ENCODE assay signal across 8 cellular contexts in the genomic region with DNA sequence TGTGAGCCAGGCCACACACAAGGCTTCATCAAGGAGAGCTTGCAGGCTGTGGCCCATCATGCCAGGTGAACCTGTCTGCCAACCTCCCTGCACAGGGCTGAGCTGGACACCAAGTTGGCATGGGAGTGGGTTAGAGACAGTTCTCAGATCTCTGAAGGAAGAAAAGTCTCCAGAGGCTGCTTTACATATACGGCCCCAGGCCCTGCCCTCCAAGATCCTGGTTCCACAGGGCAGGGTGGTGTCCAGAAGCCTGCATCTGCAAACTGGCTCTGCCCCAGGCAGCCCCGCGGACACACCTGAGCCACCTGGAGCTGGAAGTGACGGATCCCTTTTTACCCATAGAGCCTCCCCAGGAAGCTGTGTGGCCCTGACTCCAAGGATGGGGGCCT. TPM values are rescaled to one million over a fixed set of nuclear protein-coding genes. Genes with fewer than 3 reads are reported as not detected.
A peak's percentile ranks its signal among the peaks of the same experiment; 100 is the strongest.
DNase-seq lines count a peak whose midpoint lies in the region; ATAC-seq and TF ChIP-seq lines count a peak whose summit lies in the region.
"Had no signal": no experiment of that assay in that cellular context is flagged by ENCODE, and none has a peak within 500 bp of the region (broad histone marks: within the 10 kb centered on the region; RNA-seq: fewer than 3 reads in every experiment).

No MANE protein-coding gene starts in this region.

- no peak overlapping the region for H3K4me3 ChIP-seq in body of pancreas
- H3K4me3 ChIP-seq in right cardiac atrium (ENCODE audit: low read length): no peak overlapping the region
- no peak overlapping the region for H3K4me3 ChIP-seq in psoas muscle
- H3K4me3 ChIP-seq in vagina: no peak overlapping the region

- 68 to 77% methylated on average over 4 of the region's 4 CpGs for WGBS in body of pancreas, 2 donors
- WGBS in right cardiac atrium: 77% methylated on average over 4 of the region's 4 CpGs
- 82 to 86% (median 84%) methylated on average over 4 of the region's 4 CpGs for WGBS in psoas muscle, 3 donors

- H3K27me3 Mint-ChIP-seq in natural killer cell treated with Interleukin-12 subunit alpha and Interleukin-12 subunit beta and Interleukin-15 and Interleukin-18, amount 100 ng/mL, for 72 hours: no peaks in the 10 kb centered on the region
- H3K27me3 Mint-ChIP-seq: naive B cell had no signal

- TF ChIP-seq POLR2A in body of pancreas (IDR thresholded peaks at IDR 0.05) (no peak), vagina (IDR thresholded peaks at IDR 0.05) (no peak)

- H3K4me1 Mint-ChIP-seq in natural killer cell treated with Interleukin-12 subunit alpha and Interleukin-12 subunit beta and Interleukin-15 and Interleukin-18, amount 100 ng/mL, for 72 hours (ENCODE audit: low read depth in 2 of 2): peaks cover 4 to 6% of the 10 kb centered on the region in 2 donors

- intact Hi-C loops in body of pancreas (cut with DNase I): loop anchor here (5.0 kb wide), 1 partner anchor 407 kb away; the partner anchor contains the start of gene RAMP1
- intact Hi-C loops in right cardiac atrium (cut with DNase I): loop anchor here in 1 of 4 donors (10.0 kb wide), 2 partner anchors 139 to 409 kb away; partner anchors contain the start of gene RAMP1
- intact Hi-C loops in psoas muscle (cut with DNase I): loop anchor here (2.0 to 5.0 kb wide), 4 partner anchors 62 to 407 kb away; partner anchors contain the start of gene ILKAP (in 2 of the 2)
- intact Hi-C loops in vagina (cut with DNase I): loop anchor here (1.0 kb wide), 1 partner anchor 403 kb away; no protein-coding TSS in a partner anchor

- H3K27ac ChIP-seq in body of pancreas: peak overlapping the region in 3 of 4 donors; percentile 30 to 57 (median 42)
- peak overlapping the region; percentile 16 for H3K27ac ChIP-seq in right cardiac atrium (ENCODE audit: low read length)
- peak overlapping the region; percentile 41 for H3K27ac ChIP-seq in psoas muscle
- H3K27ac ChIP-seq in vagina: peak overlapping the region; percentile 78

- no peak overlapping the region for H3K4me3 Mint-ChIP-seq in natural killer cell treated with Interleukin-12 subunit alpha and Interleukin-12 subunit beta and Interleukin-15 and Interleukin-18, amount 100 ng/mL, for 72 hours

- ATAC-seq in body of pancreas: no peak
- ATAC-seq in right cardiac atrium: peak; percentile 4 to 5
- peak in 2 of 4 donors; percentile 15 to 17 for ATAC-seq in psoas muscle
- no peak for ATAC-seq in natural killer cell treated with Interleukin-12 subunit alpha and Interleukin-12 subunit beta and Interleukin-15 and Interleukin-18, amount 100 ng/mL, for 72 hours
- ATAC-seq in GM18868 (IDR thresholded peaks at IDR 0.05; ENCODE audit: unreplicated experiment): no peak

- H3K9me3 ChIP-seq in body of pancreas: no peaks in the 10 kb centered on the region
- H3K9me3 ChIP-seq in right cardiac atrium (ENCODE audit: control insufficient read depth, low read length): no peaks in the 10 kb centered on the region
- H3K9me3 ChIP-seq in psoas muscle: no peaks in the 10 kb centered on the region
- H3K9me3 ChIP-seq in vagina: no peaks in the 10 kb centered on the region

- no peak overlapping the region for H3K27ac Mint-ChIP-seq in natural killer cell treated with Interleukin-12 subunit alpha and Interleukin-12 subunit beta and Interleukin-15 and Interleukin-18, amount 100 ng/mL, for 72 hours

- H3K9me3 Mint-ChIP-seq in natural killer cell treated with Interleukin-12 subunit alpha and Interleukin-12 subunit beta and Interleukin-15 and Interleukin-18, amount 100 ng/mL, for 72 hours: no peaks in the 10 kb centered on the region
- H3K9me3 Mint-ChIP-seq: naive B cell had no signal

- H3K4me1 ChIP-seq in body of pancreas (peaks cover 17% of the 10 kb centered on the region), right cardiac atrium (ENCODE audit: control insufficient read depth, insufficient read depth, low read length) (peaks cover 2% of the 10 kb centered on the region), psoas muscle (peaks cover 19% of the 10 kb centered on the region), vagina (peaks cover 26% of the 10 kb centered on the region)

- DNase-seq in body of pancreas: no peak
- no peak for DNase-seq in right cardiac atrium
- DNase-seq in psoas muscle: peak; percentile 7 to 46
- no peak for DNase-seq in vagina (ENCODE audit: extremely low spot score in 2 of 2)
- no peak for DNase-seq in NCI-H1105 (lab: John Stamatoyannopoulos, UW)
- DNase-seq in natural killer cell treated with Interleukin-12 subunit alpha and Interleukin-12 subunit beta and Interleukin-15 and Interleukin-18, amount 100 ng/mL, for 72 hours (ENCODE audit: low spot score): no peak

- H3K36me3 ChIP-seq in body of pancreas (replicated peaks in 1 of 2; ENCODE audit: insufficient read depth in 1 of 2, low read depth in 2 of 2) (peaks cover 0 to 10% of the 10 kb centered on the region in 2 donors), psoas muscle (ENCODE audit: insufficient read depth in 1 of 2, low read depth in 1 of 2) (peaks cover 3 to 88% of the 10 kb centered on the region in 2 donors), vagina (peaks cover 0 to 40% of the 10 kb centered on the region in 2 donors)

- H3K27me3 ChIP-seq in body of pancreas (no peaks in the 10 kb centered on the region), right cardiac atrium (ENCODE audit: control insufficient read depth, insufficient read depth) (no peaks in the 10 kb centered on the region), psoas muscle (ENCODE audit: insufficient read depth in 3 of 3, low read length in 2 of 3) (no peaks in the 10 kb centered on the region), vagina (no peaks in the 10 kb centered on the region)

- H3K36me3 Mint-ChIP-seq in natural killer cell treated with Interleukin-12 subunit alpha and Interleukin-12 subunit beta and Interleukin-15 and Interleukin-18, amount 100 ng/mL, for 72 hours: no peaks in the 10 kb centered on the region

- TF ChIP-seq CTCF in body of pancreas (IDR thresholded peaks at IDR 0.05): no peak
- TF ChIP-seq CTCF in psoas muscle (IDR thresholded peaks at IDR 0.05): no peak
- TF ChIP-seq CTCF in vagina (IDR thresholded peaks at IDR 0.05): no peak

RNA-seq across cellular contexts. Expression of gene HES6, which starts 24.2 kb away (rescaled TPM):
- total RNA-seq in body of pancreas (10 to 100 TPM; 15.5 to 29.3 TPM), right cardiac atrium (1 to 10 TPM; 3.4 to 6.1 (median 4.6) TPM), psoas muscle (10 to 100 TPM in 2 of 4 donors, 1 to 10 TPM in 2; 4.1 to 13.1 (median 10.9) TPM), vagina (8.6 TPM)
- polyA plus RNA-seq in right cardiac atrium (6.0 TPM), psoas muscle (10 to 100 TPM; 35.7 to 54.5 (median 40.6) TPM)
- total RNA-seq in natural killer cell treated with Interleukin-12 subunit alpha and Interleukin-12 subunit beta and Interleukin-15 and Interleukin-18, amount 100 ng/mL, for 72 hours: 10 to 100 TPM in 1 of 2 donors, 1 to 10 TPM in 1; 5.7 to 11.3 TPM

RNA-seq across cellular contexts. Expression of gene PER2, which starts 24.3 kb away (rescaled TPM):
- total RNA-seq in body of pancreas (10 to 100 TPM; 10.9 to 21.8 TPM), right cardiac atrium (1 to 10 TPM; 5.0 to 7.2 (median 6.4) TPM), psoas muscle (10 to 100 TPM in 3 of 4 donors, 1 to 10 TPM in 1; 7.8 to 20.7 (median 13.1) TPM), vagina (21.1 TPM)
- polyA plus RNA-seq in right cardiac atrium (3.8 TPM), psoas muscle (1 to 10 TPM; 1.9 to 2.5 (median 2.4) TPM)
- total RNA-seq in natural killer cell treated with Interleukin-12 subunit alpha and Interleukin-12 subunit beta and Interleukin-15 and Interleukin-18, amount 100 ng/mL, for 72 hours: 10 to 100 TPM; 13.8 to 18.4 TPM

RNA-seq across cellular contexts. Expression of gene TRAF3IP1, which starts 56.3 kb away (rescaled TPM):
- total RNA-seq in body of pancreas (10 to 100 TPM in 1 of 2 donors, 1 to 10 TPM in 1; 5.4 to 10.9 TPM), right cardiac atrium (10 to 100 TPM; 13.1 to 19.9 (median 17.2) TPM), psoas muscle (10 to 100 TPM; 14.9 to 24.7 (median 18.4) TPM), vagina (10.3 TPM)
- polyA plus RNA-seq in right cardiac atrium (6.3 TPM), psoas muscle (10 to 100 TPM in 1 of 3 donors, 1 to 10 TPM in 2; 2.9 to 30.9 (median 6.9) TPM)
- 10 to 100 TPM in 1 of 2 donors, 1 to 10 TPM in 1; 7.9 to 10.6 TPM for total RNA-seq in natural killer cell treated with Interleukin-12 subunit alpha and Interleukin-12 subunit beta and Interleukin-15 and Interleukin-18, amount 100 ng/mL, for 72 hours

Comparison
In these comparisons a context has a peak if more than half of its experiments do, and no peak if none do; other contexts are left out.
1. ATAC-seq: peak in right cardiac atrium (2 of 2); none in body of pancreas (single experiment), natural killer cell treated with Interleukin-12 subunit alpha and Interleukin-12 subunit beta and Interleukin-15 and Interleukin-18, amount 100 ng/mL, for 72 hours (0 of 2) and GM18868 (single experiment).
2. DNase-seq: peak in psoas muscle (2 of 2); none in body of pancreas (0 of 4), right cardiac atrium (0 of 3), vagina (0 of 2), NCI-H1105 (single experiment) and natural killer cell treated with Interleukin-12 subunit alpha and Interleukin-12 subunit beta and Interleukin-15 and Interleukin-18, amount 100 ng/mL, for 72 hours (single experiment).
3. H3K27ac ChIP-seq: peak in every context shown above with its lines; median percentile 78 in vagina; 42 in body of pancreas; 41 in psoas muscle; 16 in right cardiac atrium.